Comparison of ENCODE assay signal across 23 cellular contexts in the genomic region with DNA sequence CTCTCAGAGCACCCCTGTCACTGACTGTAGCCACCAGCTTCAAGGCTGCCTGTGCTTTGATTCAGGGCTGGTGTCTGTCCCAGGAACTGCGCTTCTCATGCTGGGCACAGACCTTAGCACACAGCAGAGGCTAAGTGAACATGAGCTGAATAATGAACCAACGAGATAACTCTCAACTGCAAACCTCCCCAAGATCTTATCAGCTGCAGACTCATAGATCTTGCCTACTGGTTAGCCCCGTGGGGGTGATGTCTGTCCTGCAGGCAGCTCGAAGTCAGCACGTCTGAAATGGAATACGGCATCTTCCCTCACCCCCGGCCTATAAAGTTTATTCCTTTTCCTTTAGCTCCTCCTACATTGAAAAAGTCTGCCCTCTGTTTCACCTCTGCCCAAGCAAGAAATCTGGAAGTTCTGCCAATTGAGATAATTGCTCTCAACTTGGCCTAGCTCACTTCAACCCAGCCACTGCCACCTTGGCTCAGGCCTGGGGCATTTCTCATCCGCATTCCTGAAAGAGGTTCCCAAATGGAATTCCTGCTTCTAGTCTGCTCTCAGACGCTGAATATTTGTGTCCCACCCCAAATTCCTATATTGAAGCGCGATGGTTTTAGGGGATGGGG.
A peak's percentile ranks its signal among the peaks of the same experiment; 100 is the strongest.
DNase-seq lines count a peak whose midpoint lies in the region; ATAC-seq and TF ChIP-seq lines count a peak whose summit lies in the region.
"Had no signal": no experiment of that assay in that cellular context is flagged by ENCODE, and none has a peak within 500 bp of the region (broad histone marks: within the 10 kb centered on the region; RNA-seq: fewer than 3 reads in every experiment).

No MANE protein-coding gene starts in this region.

- intact Hi-C loops in left ventricle myocardium superior (cut with micrococcal nuclease) (no loop called here), stomach (cut with DNase I; ENCODE audit: low total_unique reads) (no loop called here)

- peaks cover 12% of the 10 kb centered on the region for H3K36me3 Mint-ChIP-seq in HFFc6 (ENCODE audit: low read depth)
- H3K36me3 Mint-ChIP-seq in activated T-cell treated with anti-CD3 and anti-CD28 coated beads, Interleukin-2, amount 50 U/mL, for 4 hours (ENCODE audit: insufficient read depth): peaks cover 15% of the 10 kb centered on the region
- H3K36me3 Mint-ChIP-seq in activated CD4-positive, alpha-beta memory T cell treated with anti-CD3 and anti-CD28 coated beads, Interleukin-2, amount 10 ng/mL, durations not matched to agents 7 days and 5 days (ENCODE audit: low read depth): no peaks in the 10 kb centered on the region

- no peaks in the 10 kb centered on the region; the same call in 1 of the 2 replicates for H3K27me3 Mint-ChIP-seq in HFFc6 (ENCODE audit: insufficient read depth)
- H3K27me3 Mint-ChIP-seq in activated T-cell treated with anti-CD3 and anti-CD28 coated beads, Interleukin-2, amount 50 U/mL, for 4 hours (ENCODE audit: low read depth): no peaks in the 10 kb centered on the region
- H3K27me3 Mint-ChIP-seq in activated CD4-positive, alpha-beta memory T cell treated with anti-CD3 and anti-CD28 coated beads, Interleukin-2, amount 10 ng/mL, durations not matched to agents 7 days and 5 days: no peaks in the 10 kb centered on the region
- H3K27me3 Mint-ChIP-seq: activated CD4-positive, alpha-beta T cell treated with anti-CD3 and anti-CD28 coated beads, Interleukin-2, amount 10 ng/mL, durations not matched to agents 7 days and 5 days; B cell had no signal

- no peaks in the 10 kb centered on the region for H3K9me3 Mint-ChIP-seq in HFFc6
- H3K9me3 Mint-ChIP-seq in activated T-cell treated with anti-CD3 and anti-CD28 coated beads, Interleukin-2, amount 50 U/mL, for 4 hours: no peaks in the 10 kb centered on the region
- H3K9me3 Mint-ChIP-seq in activated CD4-positive, alpha-beta memory T cell treated with anti-CD3 and anti-CD28 coated beads, Interleukin-2, amount 10 ng/mL, durations not matched to agents 7 days and 5 days: no peaks in the 10 kb centered on the region
- H3K9me3 Mint-ChIP-seq: activated CD4-positive, alpha-beta T cell treated with anti-CD3 and anti-CD28 coated beads, Interleukin-2, amount 10 ng/mL, durations not matched to agents 7 days and 5 days had no signal

- peak; percentile 36 for DNase-seq in HFFc6
- DNase-seq in astrocyte of the hippocampus (ENCODE audit: low read depth, low spot score): peak; percentile 67
- DNase-seq in left ventricle myocardium superior: no peak
- DNase-seq in stomach: peak; percentile 55
- DNase-seq in activated T-cell treated with anti-CD3 and anti-CD28 coated beads, Interleukin-2, amount 50 U/mL, for 4 hours: no peak
- DNase-seq in activated CD4-positive, alpha-beta memory T cell treated with anti-CD3 and anti-CD28 coated beads, Interleukin-2, amount 10 ng/mL, durations not matched to agents 7 days and 5 days: no peak
- DNase-seq in T-helper 9 cell: no peak
- no peak for DNase-seq in HuH-7.5 (ENCODE audit: low spot score)
- DNase-seq: activated CD4-positive, alpha-beta T cell treated with anti-CD3 and anti-CD28 coated beads, Interleukin-2, amount 10 ng/mL, durations not matched to agents 7 days and 5 days; activated T-cell treated with anti-CD3 and anti-CD28 coated beads, Interleukin-2, amount 50 U/mL, for 48 hours; adrenal gland; colonic mucosa; kidney; MV-4-11; NCI-H2029; NCI-H524; occipital lobe; right lobe of liver; stimulated activated CD4-positive, alpha-beta T cell treated with anti-CD3 and anti-CD28 coated beads, Interleukin-4, amount 100 ng/mL, for 1 hour; tibial artery had no signal

- peak overlapping the region; percentile 57; the same call in 1 of the 2 replicates for H3K4me3 Mint-ChIP-seq in HFFc6
- H3K4me3 Mint-ChIP-seq in activated T-cell treated with anti-CD3 and anti-CD28 coated beads, Interleukin-2, amount 50 U/mL, for 4 hours: no peak overlapping the region
- no peak overlapping the region for H3K4me3 Mint-ChIP-seq in activated CD4-positive, alpha-beta memory T cell treated with anti-CD3 and anti-CD28 coated beads, Interleukin-2, amount 10 ng/mL, durations not matched to agents 7 days and 5 days
- H3K4me3 Mint-ChIP-seq: activated CD4-positive, alpha-beta T cell treated with anti-CD3 and anti-CD28 coated beads, Interleukin-2, amount 10 ng/mL, durations not matched to agents 7 days and 5 days; B cell had no signal

- TF ChIP-seq CTCF in HFFc6 (IDR thresholded peaks at IDR 0.05): no peak
- TF ChIP-seq CTCF in stomach (IDR thresholded peaks at IDR 0.05): no peak

- no peak for TF ChIP-seq EP300 in stomach (IDR thresholded peaks at IDR 0.05)

- CTCF ChIA-PET in activated CD4-positive, alpha-beta memory T cell treated with anti-CD3 and anti-CD28 coated beads, Interleukin-2, amount 10 ng/mL, durations not matched to agents 7 days and 5 days (lab: Charles Lee): no interaction called here

- ATAC-seq in left ventricle myocardium superior: peak; percentile 78
- ATAC-seq in activated T-cell treated with anti-CD3 and anti-CD28 coated beads, Interleukin-2, amount 50 U/mL, for 4 hours: no peak

- H3K4me3 ChIP-seq in stomach: no peak overlapping the region
- H3K4me3 ChIP-seq: adrenal gland, colonic mucosa, HAP-1, right lobe of liver, tibial artery had no signal

- no peak for TF ChIP-seq POLR2A in stomach (IDR thresholded peaks at IDR 0.05)

- peak overlapping the region; percentile 87 for H3K27ac Mint-ChIP-seq in HFFc6
- no peak overlapping the region for H3K27ac Mint-ChIP-seq in activated CD4-positive, alpha-beta memory T cell treated with anti-CD3 and anti-CD28 coated beads, Interleukin-2, amount 10 ng/mL, durations not matched to agents 7 days and 5 days
- H3K27ac Mint-ChIP-seq: activated CD4-positive, alpha-beta T cell treated with anti-CD3 and anti-CD28 coated beads, Interleukin-2, amount 10 ng/mL, durations not matched to agents 7 days and 5 days; B cell had no signal

- H3K27ac ChIP-seq in stomach: peak overlapping the region in 4 of 5 donors; percentile 40 to 82 (median 54)
- H3K27ac ChIP-seq: colonic mucosa, epithelial cell of prostate, right lobe of liver, tibial artery had no signal

- peaks cover 0 to 19% (median 7%) of the 10 kb centered on the region in 4 donors for H3K36me3 ChIP-seq in stomach
- H3K36me3 ChIP-seq: adrenal gland, colonic mucosa, HAP-1, right lobe of liver had no signal

- no peaks in the 10 kb centered on the region for H3K27me3 ChIP-seq in stomach
- H3K27me3 ChIP-seq: adrenal gland, colonic mucosa, right lobe of liver, tibial artery had no signal

- 42 to 67% (median 55%) methylated on average over 11 of the region's 11 CpGs for whole genome bisulfite sequencing in stomach, 5 donors

- H3K9me3 ChIP-seq in stomach: no peaks in the 10 kb centered on the region
- H3K9me3 ChIP-seq: adrenal gland, colonic mucosa, HAP-1, right lobe of liver, tibial artery had no signal

- POLR2A ChIA-PET in activated CD4-positive, alpha-beta memory T cell treated with anti-CD3 and anti-CD28 coated beads, Interleukin-2, amount 10 ng/mL, durations not matched to agents 7 days and 5 days (lab: Charles Lee): interaction anchor here (1.5 kb wide), 1 partner anchor 10 kb away, joined by 3 read pairs; no protein-coding TSS in a partner anchor

- peaks cover 41 to 61% (median 53%) of the 10 kb centered on the region in 4 donors for H3K4me1 ChIP-seq in stomach
- H3K4me1 ChIP-seq: colonic mucosa, right lobe of liver, tibial artery had no signal

- H3K4me1 Mint-ChIP-seq in HFFc6 (ENCODE audit: low read depth): peaks cover 61% of the 10 kb centered on the region
- no peaks in the 10 kb centered on the region for H3K4me1 Mint-ChIP-seq in activated T-cell treated with anti-CD3 and anti-CD28 coated beads, Interleukin-2, amount 50 U/mL, for 4 hours (ENCODE audit: low read depth)
- H3K4me1 Mint-ChIP-seq in activated CD4-positive, alpha-beta memory T cell treated with anti-CD3 and anti-CD28 coated beads, Interleukin-2, amount 10 ng/mL, durations not matched to agents 7 days and 5 days: peaks cover 1% of the 10 kb centered on the region
- H3K4me1 Mint-ChIP-seq: activated CD4-positive, alpha-beta T cell treated with anti-CD3 and anti-CD28 coated beads, Interleukin-2, amount 10 ng/mL, durations not matched to agents 7 days and 5 days; B cell had no signal

Comparison
In these comparisons a context has a peak if more than half of its experiments do, and no peak if none do; other contexts are left out.
1. DNase-seq: peak in HFFc6 (single experiment), astrocyte of the hippocampus (single experiment) and stomach (single experiment); none in left ventricle myocardium superior (single experiment), activated T-cell treated with anti-CD3 and anti-CD28 coated beads, Interleukin-2, amount 50 U/mL, for 4 hours (single experiment), activated CD4-positive, alpha-beta memory T cell treated with anti-CD3 and anti-CD28 coated beads, Interleukin-2, amount 10 ng/mL, durations not matched to agents 7 days and 5 days (single experiment), T-helper 9 cell (single experiment) and HuH-7.5 (single experiment).